Comparison of ENCODE assay signal across 12 cellular contexts in the genomic region with DNA sequence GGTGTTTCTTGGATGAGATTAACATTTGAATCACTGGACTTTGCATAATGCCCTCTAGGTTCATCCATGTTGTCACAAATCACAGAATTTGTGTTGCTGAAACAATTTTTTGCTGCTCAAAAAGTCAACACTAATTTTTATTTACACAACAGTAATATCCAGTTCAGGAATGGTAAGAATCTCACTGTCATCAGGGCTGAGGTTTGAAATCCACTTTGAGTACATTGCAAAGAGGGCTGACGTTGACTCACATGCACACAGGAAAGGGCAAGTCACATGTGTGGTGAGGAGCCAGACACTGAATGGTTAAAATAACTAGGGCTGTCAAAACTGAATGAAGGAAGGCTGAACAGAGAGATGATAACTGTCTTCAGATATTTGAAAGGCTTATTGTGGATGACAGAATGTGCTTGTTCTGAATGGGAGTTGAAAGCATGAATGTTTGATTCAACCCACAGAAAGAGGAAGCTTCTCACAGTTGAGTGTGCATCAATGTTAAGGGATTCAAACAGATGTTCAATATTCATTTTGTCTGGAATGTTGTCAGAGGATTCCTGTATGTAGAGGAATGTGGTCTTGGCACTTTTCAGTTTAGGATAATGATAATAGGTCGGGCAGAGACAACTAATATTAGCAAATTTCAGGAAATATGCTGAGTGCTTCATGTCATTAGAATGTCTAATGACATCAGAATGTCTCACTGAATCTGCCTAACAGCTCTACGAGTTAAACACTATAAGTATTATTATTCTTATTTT. TPM values are rescaled to one million over a fixed set of nuclear protein-coding genes. Genes with fewer than 3 reads are reported as not detected.
DNase-seq lines count a peak whose midpoint lies in the region; TF ChIP-seq lines count a peak whose summit lies in the region.
"Had no signal": no experiment of that assay in that cellular context is flagged by ENCODE, and none has a peak within 500 bp of the region (broad histone marks: within the 10 kb centered on the region; RNA-seq: fewer than 3 reads in every experiment).

No MANE protein-coding gene starts in this region.

- intact Hi-C loops in activated naive CD4-positive, alpha-beta T cell treated with anti-CD3 and anti-CD28 coated beads for 36 hours (cut with micrococcal nuclease), result no loop called here

- CTCF ChIA-PET in CD8-positive, alpha-beta memory T cell (lab: Charles Lee), result no interaction called here
- CTCF ChIA-PET in activated naive CD4-positive, alpha-beta T cell treated with anti-CD3 and anti-CD28 coated beads for 36 hours (lab: Charles Lee), result no interaction called here

- no peaks in the 10 kb centered on the region for H3K79me2 ChIP-seq in neural cell (replicated peaks; ENCODE audit: insufficient read depth, low read length)

- H3K4me1 ChIP-seq in CD8-positive, alpha-beta memory T cell (ENCODE audit: insufficient read depth, low read length), result no peaks in the 10 kb centered on the region

- H3K9ac ChIP-seq in neural cell (ENCODE audit: low read length), result peak overlapping the region; percentile 10

- DNase-seq in Caki2 (ENCODE audit: low read depth) (peak; percentile 39), NAMALWA (ENCODE audit: low spot score) (peak; percentile 6), chondrocyte (ENCODE audit: low spot score) (no peak), amniotic stem cell (lab: John Stamatoyannopoulos, UW) (no peak)
- DNase-seq in CD8-positive, alpha-beta memory T cell, result no peak
- DNase-seq in activated CD4-positive, alpha-beta T cell treated with anti-CD3 and anti-CD28 coated beads for 1 hour, result no peak
- DNase-seq in activated naive CD4-positive, alpha-beta T cell treated with anti-CD3 and anti-CD28 coated beads for 36 hours, result no peak
- DNase-seq: activated CD4-positive, alpha-beta memory T cell treated with anti-CD3 and anti-CD28 coated beads for 36 hours; spleen; T-helper 1 cell had no signal

- no peak overlapping the region for H3K4me3 Mint-ChIP-seq in chondrocyte (ENCODE audit: unreplicated experiment)
- H3K4me3 Mint-ChIP-seq in CD8-positive, alpha-beta memory T cell, result no peak overlapping the region
- H3K4me3 Mint-ChIP-seq in activated naive CD4-positive, alpha-beta T cell treated with anti-CD3 and anti-CD28 coated beads for 36 hours, result no peak overlapping the region
- H3K4me3 Mint-ChIP-seq: activated CD4-positive, alpha-beta memory T cell treated with anti-CD3 and anti-CD28 coated beads for 36 hours had no signal

- H3K36me3 Mint-ChIP-seq in chondrocyte (ENCODE audit: low read depth), result no peaks in the 10 kb centered on the region
- H3K36me3 Mint-ChIP-seq in CD8-positive, alpha-beta memory T cell, result no peaks in the 10 kb centered on the region
- no peaks in the 10 kb centered on the region for H3K36me3 Mint-ChIP-seq in activated naive CD4-positive, alpha-beta T cell treated with anti-CD3 and anti-CD28 coated beads for 36 hours (ENCODE audit: low read depth)
- H3K36me3 Mint-ChIP-seq: activated CD4-positive, alpha-beta memory T cell treated with anti-CD3 and anti-CD28 coated beads for 36 hours had no signal

- H3K36me3 ChIP-seq in neural cell (ENCODE audit: insufficient read depth, low read length), result no peaks in the 10 kb centered on the region
- no peaks in the 10 kb centered on the region for H3K36me3 ChIP-seq in CD8-positive, alpha-beta memory T cell (ENCODE audit: insufficient read depth, low read length)
- H3K36me3 ChIP-seq: spleen had no signal

- no peaks in the 10 kb centered on the region for H3K9me3 ChIP-seq in neural cell (ENCODE audit: low read length)
- no peaks in the 10 kb centered on the region for H3K9me3 ChIP-seq in CD8-positive, alpha-beta memory T cell (ENCODE audit: low read length)

- POLR2A ChIA-PET in CD8-positive, alpha-beta memory T cell (lab: Charles Lee), result no interaction called here

- no peaks in the 10 kb centered on the region for H3K9me3 Mint-ChIP-seq in chondrocyte (ENCODE audit: low read depth)
- no peaks in the 10 kb centered on the region for H3K9me3 Mint-ChIP-seq in CD8-positive, alpha-beta memory T cell
- H3K9me3 Mint-ChIP-seq in activated naive CD4-positive, alpha-beta T cell treated with anti-CD3 and anti-CD28 coated beads for 36 hours, result no peaks in the 10 kb centered on the region
- H3K9me3 Mint-ChIP-seq: activated CD4-positive, alpha-beta memory T cell treated with anti-CD3 and anti-CD28 coated beads for 36 hours; activated naive CD4-positive, alpha-beta T cell treated with anti-CD3 and anti-CD28 coated beads, Interleukin-2, amount 50 U/mL, for 72 hours had no signal

- TF ChIP-seq RAD21 in neural cell (conservative IDR thresholded peaks at IDR 0.05), result no peak

- H3K4me3 ChIP-seq in neural cell (ENCODE audit: low read length), result peak overlapping the region; percentile 6
- no peak overlapping the region for H3K4me3 ChIP-seq in CD8-positive, alpha-beta memory T cell (ENCODE audit: low read length)
- H3K4me3 ChIP-seq: spleen had no signal

- H3K4me2 ChIP-seq in neural cell (ENCODE audit: low read length), result peak overlapping the region; percentile 36

- peaks cover 23% of the 10 kb centered on the region for H3K4me1 Mint-ChIP-seq in chondrocyte (ENCODE audit: low read depth)
- peaks cover 2 to 13% (median 10%) of the 10 kb centered on the region in 3 donors for H3K4me1 Mint-ChIP-seq in CD8-positive, alpha-beta memory T cell
- peaks cover 3% of the 10 kb centered on the region for H3K4me1 Mint-ChIP-seq in activated naive CD4-positive, alpha-beta T cell treated with anti-CD3 and anti-CD28 coated beads for 36 hours (ENCODE audit: low read depth)

- no peaks in the 10 kb centered on the region for H3F3A ChIP-seq in neural cell (ENCODE audit: insufficient read depth, low read length, poor library complexity, severe bottlenecking)

- peaks cover 2% of the 10 kb centered on the region for H3K27me3 Mint-ChIP-seq in chondrocyte (ENCODE audit: low read depth)
- H3K27me3 Mint-ChIP-seq in CD8-positive, alpha-beta memory T cell, result peaks cover 20 to 37% of the 10 kb centered on the region in 2 donors
- peaks cover 13% of the 10 kb centered on the region for H3K27me3 Mint-ChIP-seq in activated naive CD4-positive, alpha-beta T cell treated with anti-CD3 and anti-CD28 coated beads for 36 hours (ENCODE audit: low read depth)

- peak overlapping the region; percentile 60 for H3K27ac Mint-ChIP-seq in chondrocyte (ENCODE audit: unreplicated experiment)
- H3K27ac Mint-ChIP-seq in CD8-positive, alpha-beta memory T cell, result no peak overlapping the region
- H3K27ac Mint-ChIP-seq in activated naive CD4-positive, alpha-beta T cell treated with anti-CD3 and anti-CD28 coated beads for 36 hours, result no peak overlapping the region
- H3K27ac Mint-ChIP-seq: activated CD4-positive, alpha-beta memory T cell treated with anti-CD3 and anti-CD28 coated beads for 36 hours; activated naive CD4-positive, alpha-beta T cell treated with anti-CD3 and anti-CD28 coated beads, Interleukin-2, amount 50 U/mL, for 72 hours had no signal

- no peak overlapping the region for H2AFZ ChIP-seq in neural cell (ENCODE audit: low read depth, low read length)

- TF ChIP-seq CTCF in chondrocyte (IDR thresholded peaks at IDR 0.05) (no peak), neural cell (IDR thresholded peaks at IDR 0.05; ENCODE audit: poor library complexity, severe bottlenecking) (no peak)

- no peaks in the 10 kb centered on the region for H4K20me1 ChIP-seq in neural cell (ENCODE audit: insufficient read depth)

- in situ Hi-C loops in Caki2 (cut with HindIII; ENCODE audit: low pct_unique_long_range_greater_than_20kb, low sequenced_read_pairs), result no loop called here

- TF ChIP-seq EP300 in neural cell (conservative IDR thresholded peaks at IDR 0.05; ENCODE audit: poor library complexity, severe bottlenecking), result peak; percentile 97

- H3K27me3 ChIP-seq in neural cell (ENCODE audit: insufficient read depth, low read depth, low read length), result peaks cover 30% of the 10 kb centered on the region
- H3K27me3 ChIP-seq in CD8-positive, alpha-beta memory T cell (ENCODE audit: insufficient read depth, low read length, poor library complexity, severe bottlenecking), result no peaks in the 10 kb centered on the region

- H3K9me2 ChIP-seq in neural cell (ENCODE audit: insufficient read depth, low read length), result no peaks in the 10 kb centered on the region

- H3K27ac ChIP-seq in neural cell (ENCODE audit: low read length), result peak overlapping the region; percentile 68
- no peak overlapping the region for H3K27ac ChIP-seq in CD8-positive, alpha-beta memory T cell (ENCODE audit: low read depth, low read length)
- H3K27ac ChIP-seq: spleen had no signal

TF ChIP-seq in neural cell, 6 proteins besides CTCF, POLR2A, EP300 and RAD21 (continues in another document):
- TF ChIP-seq, protein P1, sequence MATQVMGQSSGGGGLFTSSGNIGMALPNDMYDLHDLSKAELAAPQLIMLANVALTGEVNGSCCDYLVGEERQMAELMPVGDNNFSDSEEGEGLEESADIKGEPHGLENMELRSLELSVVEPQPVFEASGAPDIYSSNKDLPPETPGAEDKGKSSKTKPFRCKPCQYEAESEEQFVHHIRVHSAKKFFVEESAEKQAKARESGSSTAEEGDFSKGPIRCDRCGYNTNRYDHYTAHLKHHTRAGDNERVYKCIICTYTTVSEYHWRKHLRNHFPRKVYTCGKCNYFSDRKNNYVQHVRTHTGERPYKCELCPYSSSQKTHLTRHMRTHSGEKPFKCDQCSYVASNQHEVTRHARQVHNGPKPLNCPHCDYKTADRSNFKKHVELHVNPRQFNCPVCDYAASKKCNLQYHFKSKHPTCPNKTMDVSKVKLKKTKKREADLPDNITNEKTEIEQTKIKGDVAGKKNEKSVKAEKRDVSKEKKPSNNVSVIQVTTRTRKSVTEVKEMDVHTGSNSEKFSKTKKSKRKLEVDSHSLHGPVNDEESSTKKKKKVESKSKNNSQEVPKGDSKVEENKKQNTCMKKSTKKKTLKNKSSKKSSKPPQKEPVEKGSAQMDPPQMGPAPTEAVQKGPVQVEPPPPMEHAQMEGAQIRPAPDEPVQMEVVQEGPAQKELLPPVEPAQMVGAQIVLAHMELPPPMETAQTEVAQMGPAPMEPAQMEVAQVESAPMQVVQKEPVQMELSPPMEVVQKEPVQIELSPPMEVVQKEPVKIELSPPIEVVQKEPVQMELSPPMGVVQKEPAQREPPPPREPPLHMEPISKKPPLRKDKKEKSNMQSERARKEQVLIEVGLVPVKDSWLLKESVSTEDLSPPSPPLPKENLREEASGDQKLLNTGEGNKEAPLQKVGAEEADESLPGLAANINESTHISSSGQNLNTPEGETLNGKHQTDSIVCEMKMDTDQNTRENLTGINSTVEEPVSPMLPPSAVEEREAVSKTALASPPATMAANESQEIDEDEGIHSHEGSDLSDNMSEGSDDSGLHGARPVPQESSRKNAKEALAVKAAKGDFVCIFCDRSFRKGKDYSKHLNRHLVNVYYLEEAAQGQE (IDR thresholded peaks at IDR 0.05; ENCODE audit: borderline replicate concordance), result peak; percentile 98
- TF ChIP-seq EZH2 (IDR thresholded peaks at IDR 0.05; ENCODE audit: borderline replicate concordance, insufficient read depth, low read length, poor library complexity, severe bottlenecking), result no peak

RNA-seq across cellular contexts. Expression of gene ADGRG6, which starts 3.6 kb away (rescaled TPM):
- total RNA-seq in Caki2 (2014; rRNA removed; shearing (Covaris generic); ENCODE audit: low replicate concordance), result 33.4 and 44.6 TPM in 2 replicates
- 1.7 to 2.5 TPM (median 2.5 TPM) in 3 replicates for total RNA-seq in chondrocyte
- 0.37 and 0.66 TPM in 2 replicates for polyA plus RNA-seq in neural cell
- polyA minus RNA-seq in neural cell, result 0.24 and 0.46 TPM in 2 replicates
- under 1 TPM; 0.35 to 0.97 TPM for total RNA-seq in CD8-positive, alpha-beta memory T cell
- not detected for polyA plus RNA-seq in CD8-positive, alpha-beta memory T cell
- under 1 TPM; 0.69 to 0.86 TPM for total RNA-seq in activated naive CD4-positive, alpha-beta T cell treated with anti-CD3 and anti-CD28 coated beads for 36 hours

Comparison
In these comparisons a context has a peak if more than half of its experiments do, and no peak if none do; other contexts are left out.
1. DNase-seq: peak in Caki2 (single experiment) and NAMALWA (single experiment); none in chondrocyte (single experiment), CD8-positive, alpha-beta memory T cell (0 of 5), activated CD4-positive, alpha-beta T cell treated with anti-CD3 and anti-CD28 coated beads for 1 hour (single experiment), activated naive CD4-positive, alpha-beta T cell treated with anti-CD3 and anti-CD28 coated beads for 36 hours (single experiment) and amniotic stem cell (single experiment).